In genomic region chr5:79011219-79011836, GRCh38 we compare ENCODE assay signal across 19 cellular contexts. TPM values are rescaled to one million over a fixed set of nuclear protein-coding genes. Genes with fewer than 3 reads are reported as not detected.
A peak's percentile ranks its signal among the peaks of the same experiment; 100 is the strongest.
DNase-seq lines count a peak whose midpoint lies in the region; ATAC-seq and TF ChIP-seq lines count a peak whose summit lies in the region.
"Had no signal": no experiment of that assay in that cellular context is flagged by ENCODE, and none has a peak within 500 bp of the region (broad histone marks: within the 10 kb centered on the region; RNA-seq: fewer than 3 reads in every experiment).

No MANE protein-coding gene starts in this region.

- peak; percentile 44 for DNase-seq in AG08395 (ENCODE audit: low spot score)
- peak; percentile 2 for DNase-seq in SW480 (ENCODE audit: low spot score)
- no peak for DNase-seq in foreskin keratinocyte
- no peak for DNase-seq in GM13976 (ENCODE audit: low spot score)
- DNase-seq in left lung, result no peak
- DNase-seq in stimulated activated CD4-positive, alpha-beta T cell treated with anti-CD3 and anti-CD28 coated beads, Interleukin-4, amount 100 ng/mL, for 4 hours, result no peak
- DNase-seq in activated CD4-positive, alpha-beta T cell treated with anti-CD3 and anti-CD28 coated beads for 36 hours, result no peak
- DNase-seq: activated effector memory CD4-positive, alpha-beta T cell treated with anti-CD3 and anti-CD28 coated beads, Interleukin-2, amount 50 U/mL, for 16 hours; body of pancreas; H7; KG1; NCI-H1694; OCI-M1; stimulated activated naive CD4-positive, alpha-beta T cell treated with Interleukin-2 at 50 U/mL for 16 hours; SW 1271 had no signal

- peaks cover 6% of the 10 kb centered on the region for H3K9me3 Mint-ChIP-seq in activated CD4-positive, alpha-beta T cell treated with anti-CD3 and anti-CD28 coated beads for 36 hours (ENCODE audit: low read depth)

- in situ Hi-C loops in GM13976 (cut with MboI; ENCODE audit: low sequenced_read_pairs, unreplicated experiment), result no loop called here

- intact Hi-C loops in left lung (cut with DNase I), result no loop called here
- intact Hi-C loops in activated CD4-positive, alpha-beta T cell treated with anti-CD3 and anti-CD28 coated beads for 36 hours (cut with DNase I, micrococcal nuclease), result no loop called here

- H3K27me3 ChIP-seq in foreskin keratinocyte (peaks cover 40% of the 10 kb centered on the region), left lung (no peaks in the 10 kb centered on the region)
- H3K27me3 ChIP-seq: BLaER1 treated with 17β-estradiol and CSF1 and Interleukin-3, amounts not matched to agents 10 nM and 100 nM; body of pancreas; gastroesophageal sphincter had no signal

- H3K4me3 ChIP-seq in left lung, result no peak overlapping the region
- H3K4me3 ChIP-seq: BLaER1 treated with 17β-estradiol and CSF1 and Interleukin-3, amounts not matched to agents 10 nM and 100 nM; body of pancreas; gastroesophageal sphincter had no signal

- H3K36me3 Mint-ChIP-seq in activated CD4-positive, alpha-beta T cell treated with anti-CD3 and anti-CD28 coated beads for 36 hours (ENCODE audit: low read depth), result no peaks in the 10 kb centered on the region

- ATAC-seq in foreskin keratinocyte (no peak), left lung (no peak)
- no peak for ATAC-seq in activated CD4-positive, alpha-beta T cell treated with anti-CD3 and anti-CD28 coated beads for 36 hours
- ATAC-seq: body of pancreas, gastroesophageal sphincter had no signal

- H3K9me3 ChIP-seq in left lung, result peaks cover 0 to 8% of the 10 kb centered on the region in 2 donors
- H3K9me3 ChIP-seq: body of pancreas had no signal

- H3K4me1 Mint-ChIP-seq in activated CD4-positive, alpha-beta T cell treated with anti-CD3 and anti-CD28 coated beads for 36 hours, result no peaks in the 10 kb centered on the region

- TF ChIP-seq CTCF in GM12872 (IDR thresholded peaks at IDR 0.05; ENCODE audit: insufficient read depth, low read depth, low read length), result peak; percentile 20; the same call in 1 of the 3 replicates
- TF ChIP-seq CTCF in foreskin keratinocyte (conservative IDR thresholded peaks at IDR 0.05), result peak; percentile 18
- no peak for TF ChIP-seq CTCF in GM13976 (IDR thresholded peaks at IDR 0.05; ENCODE audit: borderline replicate concordance, control extremely low read depth, extremely low read depth, insufficient read depth, missing control alignments)
- TF ChIP-seq CTCF in left lung (IDR thresholded peaks at IDR 0.05), result no peak

- H3K4me3 Mint-ChIP-seq in activated CD4-positive, alpha-beta T cell treated with anti-CD3 and anti-CD28 coated beads for 36 hours, result no peak overlapping the region

- POLR2A ChIA-PET in activated CD4-positive, alpha-beta T cell treated with anti-CD3 and anti-CD28 coated beads for 36 hours (lab: Charles Lee), result no interaction called here

- H3K27me3 Mint-ChIP-seq in activated CD4-positive, alpha-beta T cell treated with anti-CD3 and anti-CD28 coated beads for 36 hours, result peaks cover 10% of the 10 kb centered on the region

- no peaks in the 10 kb centered on the region for H3K36me3 ChIP-seq in left lung
- H3K36me3 ChIP-seq: BLaER1 treated with 17β-estradiol and CSF1 and Interleukin-3, amounts not matched to agents 10 nM and 100 nM; gastroesophageal sphincter had no signal

- no peaks in the 10 kb centered on the region for H3K4me1 ChIP-seq in foreskin keratinocyte
- H3K4me1 ChIP-seq in left lung, result no peaks in the 10 kb centered on the region
- H3K4me1 ChIP-seq: BLaER1 treated with 17β-estradiol and CSF1 and Interleukin-3, amounts not matched to agents 10 nM and 100 nM; body of pancreas; gastroesophageal sphincter had no signal

- no peak overlapping the region for H3K27ac ChIP-seq in foreskin keratinocyte
- H3K27ac ChIP-seq in left lung, result no peak overlapping the region
- H3K27ac ChIP-seq: BLaER1 treated with 17β-estradiol and CSF1 and Interleukin-3, amounts not matched to agents 10 nM and 100 nM; body of pancreas; gastroesophageal sphincter had no signal

- H3K27ac Mint-ChIP-seq in activated CD4-positive, alpha-beta T cell treated with anti-CD3 and anti-CD28 coated beads for 36 hours, result no peak overlapping the region

- CTCF ChIA-PET in activated CD4-positive, alpha-beta T cell treated with anti-CD3 and anti-CD28 coated beads for 36 hours (lab: Charles Lee), result interaction anchor here (0.6 to 6.6 kb wide), 3 partner anchors 11 to 112 kb away, joined by 3 to 61 read pairs (median 4); no protein-coding TSS in a partner anchor

RNA-seq across cellular contexts. Expression of gene ARSB, which starts 26.2 kb away (rescaled TPM):
- total RNA-seq in foreskin keratinocyte (8.3 and 8.4 TPM in 2 replicates), left lung (10 to 100 TPM; 20.2 to 26.0 TPM)
- polyA plus RNA-seq in foreskin keratinocyte, result 2.8 and 3.2 TPM in 2 replicates
- 1 to 10 TPM; 7.6 to 8.0 TPM for total RNA-seq in activated CD4-positive, alpha-beta T cell treated with anti-CD3 and anti-CD28 coated beads for 36 hours

RNA-seq across cellular contexts. Expression of gene DMGDH, which starts 58.1 kb away (rescaled TPM):
- total RNA-seq in foreskin keratinocyte (0.07 and 0.17 TPM in 2 replicates), left lung (1 to 10 TPM in 1 of 2 donors, under 1 TPM in 1; 0.90 to 1.3 TPM)
- polyA plus RNA-seq in foreskin keratinocyte, result 0.29 TPM in 1 of 2 replicates, not detected in the other
- total RNA-seq in activated CD4-positive, alpha-beta T cell treated with anti-CD3 and anti-CD28 coated beads for 36 hours, result under 1 TPM; 0.50 to 0.86 TPM
- total RNA-seq: H7 had no signal

RNA-seq across cellular contexts. Expression of gene BHMT2, which starts 58.2 kb away (rescaled TPM):
- total RNA-seq in foreskin keratinocyte (0.11 TPM in 1 of 2 replicates, not detected in the other), left lung (1 to 10 TPM; 2.9 to 4.8 TPM)
- polyA plus RNA-seq in foreskin keratinocyte, result 0.03 TPM in 1 of 2 replicates, not detected in the other
- total RNA-seq in activated CD4-positive, alpha-beta T cell treated with anti-CD3 and anti-CD28 coated beads for 36 hours, result not detected
- total RNA-seq: H7, NCI-H460 had no signal

Comparison
In these comparisons a context has a peak if more than half of its experiments do, and no peak if none do; other contexts are left out.
1. DNase-seq: peak in AG08395 (single experiment) and SW480 (single experiment); none in foreskin keratinocyte (0 of 2), GM13976 (single experiment), left lung (0 of 2), stimulated activated CD4-positive, alpha-beta T cell treated with anti-CD3 and anti-CD28 coated beads, Interleukin-4, amount 100 ng/mL, for 4 hours (0 of 2) and activated CD4-positive, alpha-beta T cell treated with anti-CD3 and anti-CD28 coated beads for 36 hours (single experiment).
2. CTCF ChIP-seq: peak in GM12872 (single experiment) and foreskin keratinocyte (single experiment); none in GM13976 (single experiment) and left lung (0 of 2).